In genomic region chr17:75603123-75603522, GRCh38 we compare ENCODE assay signal across 1 cellular context.
TF ChIP-seq lines count a peak whose summit lies in the region.

No MANE protein-coding gene starts in this region.

TF ChIP-seq in A549, 52 proteins besides CTCF, POLR2A, EP300 and RAD21 (continued from another document):
- no peak for TF ChIP-seq RCOR1 (IDR thresholded peaks at IDR 0.05; ENCODE audit: low read depth, low read length)
- TF ChIP-seq TFCP2L1 (CRISPR knock-in tag; IDR thresholded peaks at IDR 0.05) = no peak
- no peak for TF ChIP-seq HOXA7 (CRISPR knock-in tag; IDR thresholded peaks at IDR 0.05)
- TF ChIP-seq CHD4 (IDR thresholded peaks at IDR 0.05; ENCODE audit: borderline replicate concordance) = no peak
- no peak for TF ChIP-seq POLR2AphosphoS2 (conservative IDR thresholded peaks at IDR 0.05; ENCODE audit: low read length)
